1 cellular context compared by ENCODE assay signal in genomic region chr6:139135578-139136545, GRCh38.
A peak's percentile ranks its signal among the peaks of the same experiment; 100 is the strongest.
TF ChIP-seq lines count a peak whose summit lies in the region.

No MANE protein-coding gene starts in this region.

TF ChIP-seq in GM12878, 131 proteins besides CTCF, POLR2A, EP300 and RAD21 (continued from another document):
- TF ChIP-seq ZNF687 (IDR thresholded peaks at IDR 0.05) (peak; percentile 42; the same call in 1 of the 2 replicates), BCL3 (IDR thresholded peaks at IDR 0.05; ENCODE audit: borderline replicate concordance, insufficient read depth, low read depth, low read length, poor library complexity, severe bottlenecking) (no peak), RB1 (IDR thresholded peaks at IDR 0.05; ENCODE audit: borderline replicate concordance) (peak; percentile 69; the same call in 1 of the 2 replicates), PKNOX1 (IDR thresholded peaks at IDR 0.05) (no peak), ZBTB33 (IDR thresholded peaks at IDR 0.05) (no peak), GATAD2B (conservative IDR thresholded peaks at IDR 0.05; ENCODE audit: low read depth) (peak; percentile 75), JUNB (IDR thresholded peaks at IDR 0.05) (no peak)
TF ChIP-seq in GM12878: peak in this region for 18.
